Comparison of ENCODE assay signal across 1 cellular context in the genomic region with DNA sequence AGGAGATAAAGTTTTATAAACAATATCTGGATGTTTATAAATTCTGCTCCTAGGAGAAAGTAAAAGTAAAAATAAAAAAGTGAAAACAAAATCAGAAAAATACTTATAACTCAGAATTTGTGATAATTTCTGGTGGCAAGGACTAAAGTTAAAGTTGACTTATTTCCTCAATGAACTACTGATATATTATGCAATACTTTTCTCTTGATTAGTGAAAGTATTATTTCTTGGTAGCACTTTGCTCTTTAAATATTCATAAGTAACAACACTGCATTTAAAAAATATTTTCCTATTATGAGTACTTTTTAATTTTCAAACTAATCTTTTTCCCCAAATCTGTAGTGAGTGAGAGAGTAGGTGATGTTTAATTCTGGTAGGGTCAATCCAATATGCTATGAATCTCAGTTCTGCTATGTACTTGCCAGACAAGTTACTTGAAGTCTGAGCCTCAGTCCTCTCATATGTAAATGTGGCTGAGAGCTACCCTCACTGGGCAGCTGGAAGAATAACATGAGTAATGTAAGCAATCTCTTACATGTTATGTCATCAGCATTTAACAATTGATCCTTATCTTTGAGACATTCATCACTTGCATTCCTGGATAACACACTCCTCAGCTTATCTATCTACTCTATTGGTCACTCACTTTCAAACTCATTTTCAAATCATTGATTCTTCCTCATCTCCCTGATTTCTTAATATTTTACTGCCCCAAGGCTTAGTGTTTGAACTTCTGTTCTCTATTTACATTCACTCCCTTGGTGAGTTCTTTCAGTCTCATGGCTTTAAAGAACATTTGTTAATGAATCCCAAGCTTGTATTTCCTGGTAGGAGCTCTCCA.
TF ChIP-seq lines count a peak whose summit lies in the region.

No MANE protein-coding gene starts in this region.

TF ChIP-seq in HCT116, 20 proteins besides CTCF, POLR2A, EP300 and RAD21 (continued from another document):
- TF ChIP-seq, protein P1, sequence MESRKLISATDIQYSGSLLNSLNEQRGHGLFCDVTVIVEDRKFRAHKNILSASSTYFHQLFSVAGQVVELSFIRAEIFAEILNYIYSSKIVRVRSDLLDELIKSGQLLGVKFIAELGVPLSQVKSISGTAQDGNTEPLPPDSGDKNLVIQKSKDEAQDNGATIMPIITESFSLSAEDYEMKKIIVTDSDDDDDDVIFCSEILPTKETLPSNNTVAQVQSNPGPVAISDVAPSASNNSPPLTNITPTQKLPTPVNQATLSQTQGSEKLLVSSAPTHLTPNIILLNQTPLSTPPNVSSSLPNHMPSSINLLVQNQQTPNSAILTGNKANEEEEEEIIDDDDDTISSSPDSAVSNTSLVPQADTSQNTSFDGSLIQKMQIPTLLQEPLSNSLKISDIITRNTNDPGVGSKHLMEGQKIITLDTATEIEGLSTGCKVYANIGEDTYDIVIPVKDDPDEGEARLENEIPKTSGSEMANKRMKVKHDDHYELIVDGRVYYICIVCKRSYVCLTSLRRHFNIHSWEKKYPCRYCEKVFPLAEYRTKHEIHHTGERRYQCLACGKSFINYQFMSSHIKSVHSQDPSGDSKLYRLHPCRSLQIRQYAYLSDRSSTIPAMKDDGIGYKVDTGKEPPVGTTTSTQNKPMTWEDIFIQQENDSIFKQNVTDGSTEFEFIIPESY (IDR thresholded peaks at IDR 0.05; ENCODE audit: extremely low read depth, insufficient replicate concordance, low read length): no peak
- TF ChIP-seq EZH2phosphoT487 (IDR thresholded peaks at IDR 0.05; ENCODE audit: borderline replicate concordance): no peak
